9 cellular contexts compared by ENCODE assay signal in the genomic region with DNA sequence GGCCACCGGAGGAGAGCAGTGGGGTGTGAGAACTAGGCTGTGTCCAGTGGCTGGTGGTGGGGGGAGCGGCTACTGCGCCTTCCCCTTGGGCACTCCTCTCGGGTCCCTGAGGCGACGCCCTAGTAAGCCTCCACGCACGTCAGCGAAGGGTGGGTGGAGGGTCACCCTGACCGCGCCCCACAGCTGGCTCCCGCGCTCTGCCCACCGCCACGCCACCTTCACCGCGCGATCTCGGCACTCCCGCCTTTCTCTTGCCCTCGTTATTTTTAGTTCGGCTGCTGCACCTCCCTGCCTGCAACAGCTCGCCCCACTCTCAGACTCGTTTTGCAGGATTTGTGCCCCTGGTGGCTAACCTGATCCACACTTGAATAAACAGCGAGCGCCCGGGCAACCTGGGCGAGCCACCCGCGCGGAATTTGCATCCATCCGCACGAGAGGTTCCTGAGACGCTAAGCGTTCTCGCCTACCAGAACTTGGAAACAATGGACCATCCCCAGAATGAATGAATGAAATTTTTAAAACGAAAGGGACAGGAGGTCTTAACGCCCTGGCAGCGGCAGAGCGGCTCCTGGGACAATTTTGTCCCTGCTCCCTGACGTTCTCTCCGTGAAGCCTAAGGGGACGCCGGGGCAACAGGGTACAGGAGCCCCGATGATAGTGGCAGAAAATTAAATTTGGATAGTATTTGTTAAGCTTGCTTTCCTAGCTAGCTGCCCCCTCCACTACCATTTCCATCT. TPM values are rescaled to one million over a fixed set of nuclear protein-coding genes. Genes with fewer than 3 reads are reported as not detected.
DNase-seq lines count a peak whose midpoint lies in the region; TF ChIP-seq lines count a peak whose summit lies in the region.
"Had no signal": no experiment of that assay in that cellular context is flagged by ENCODE, and none has a peak within 500 bp of the region (broad histone marks: within the 10 kb centered on the region; RNA-seq: fewer than 3 reads in every experiment).

No MANE protein-coding gene starts in this region.

- peak overlapping the region; percentile 19; the same call in 1 of the 2 replicates for H3K4me3 ChIP-seq in AG04449 (ENCODE audit: low read depth, low read length)
- H3K4me3 ChIP-seq in mucosa of rectum (ENCODE audit: low read length in 2 of 2): peak overlapping the region; percentile 38 to 43

- H3K9ac ChIP-seq in mucosa of rectum (ENCODE audit: low read depth in 1 of 2, low read length in 2 of 2): no peak overlapping the region

- no peak overlapping the region for H3K27ac ChIP-seq in mucosa of rectum (ENCODE audit: low read depth in 2 of 2, low read length in 2 of 2)

- H3K27ac Mint-ChIP-seq in endothelial cell (ENCODE audit: unreplicated experiment): no peak overlapping the region
- H3K27ac Mint-ChIP-seq: activated naive CD8-positive, alpha-beta T cell treated with anti-CD3 and anti-CD28 coated beads, Interleukin-2, amount 10 ng/mL, durations not matched to agents 7 days and 5 days had no signal

- no peaks in the 10 kb centered on the region for H3K9me3 ChIP-seq in mucosa of rectum (ENCODE audit: control insufficient read depth in 2 of 2, low read length in 2 of 2)

- peak overlapping the region; percentile 52 for H3K4me3 Mint-ChIP-seq in endothelial cell (ENCODE audit: unreplicated experiment)
- H3K4me3 Mint-ChIP-seq: activated naive CD8-positive, alpha-beta T cell treated with anti-CD3 and anti-CD28 coated beads, Interleukin-2, amount 10 ng/mL, durations not matched to agents 7 days and 5 days had no signal

- no peaks in the 10 kb centered on the region for H3K36me3 ChIP-seq in mucosa of rectum (ENCODE audit: control insufficient read depth in 2 of 2, insufficient read depth in 2 of 2, low read length in 2 of 2)

- no peaks in the 10 kb centered on the region for H3K9me3 Mint-ChIP-seq in endothelial cell (ENCODE audit: unreplicated experiment)
- H3K9me3 Mint-ChIP-seq: activated naive CD8-positive, alpha-beta T cell treated with anti-CD3 and anti-CD28 coated beads, Interleukin-2, amount 10 ng/mL, durations not matched to agents 7 days and 5 days had no signal

- peaks cover 13% of the 10 kb centered on the region for H3K27me3 Mint-ChIP-seq in endothelial cell (ENCODE audit: unreplicated experiment)

- no peaks in the 10 kb centered on the region for H3K36me3 Mint-ChIP-seq in endothelial cell (ENCODE audit: low read depth, unreplicated experiment)
- H3K36me3 Mint-ChIP-seq: activated naive CD8-positive, alpha-beta T cell treated with anti-CD3 and anti-CD28 coated beads, Interleukin-2, amount 10 ng/mL, durations not matched to agents 7 days and 5 days had no signal

- H3K27me3 ChIP-seq in mucosa of rectum (ENCODE audit: control insufficient read depth in 2 of 2, insufficient read depth in 2 of 2, low read length in 2 of 2): peaks cover 5 to 12% of the 10 kb centered on the region in 2 donors

- H3K4me1 Mint-ChIP-seq in endothelial cell (ENCODE audit: unreplicated experiment): peaks cover 7% of the 10 kb centered on the region
- H3K4me1 Mint-ChIP-seq: activated naive CD8-positive, alpha-beta T cell treated with anti-CD3 and anti-CD28 coated beads, Interleukin-2, amount 10 ng/mL, durations not matched to agents 7 days and 5 days had no signal

- DNase-seq in AG04449 (ENCODE audit: low read depth, low spot score) (no peak), LHCN-M2 (ENCODE audit: low read depth) (peak; percentile 28), endothelial cell (ENCODE audit: low spot score) (peak; percentile 57), NCI-H1694 treated with DMSO at 0.1 percent for 48 hours (lab: John Stamatoyannopoulos, UW) (no peak), dedifferentiated amniotic fluid mesenchymal stem cell (ENCODE audit: extremely low spot score) (no peak), NCI-H510A (lab: John Stamatoyannopoulos, UW) (no peak)
- DNase-seq in activated CD4-positive, CD25-positive, alpha-beta regulatory T cell (lab: John Stamatoyannopoulos, UW): no peak
- DNase-seq: activated naive CD8-positive, alpha-beta T cell treated with anti-CD3 and anti-CD28 coated beads, Interleukin-2, amount 10 ng/mL, durations not matched to agents 7 days and 5 days had no signal

- POLR2A ChIA-PET in AG04449 (lab: Yijun Ruan, JAX): no interaction called here

- CTCF ChIA-PET in AG04449 (lab: Yijun Ruan, JAX): interaction anchor here (0.8 to 1.8 kb wide), 4 partner anchors 9 to 23 kb away, joined by 3 to 4 read pairs (median 4); no protein-coding TSS in a partner anchor

- TF ChIP-seq CTCF in AG04449 (IDR thresholded peaks at IDR 0.05; ENCODE audit: insufficient read depth, low read length, missing control alignments): peak; percentile 21
- TF ChIP-seq CTCF in endothelial cell (IDR thresholded peaks at IDR 0.05; ENCODE audit: unreplicated experiment): peak; percentile 38

- H3K4me1 ChIP-seq in mucosa of rectum (ENCODE audit: control insufficient read depth in 2 of 2, insufficient read depth in 2 of 2, low read length in 2 of 2): peaks cover 5 to 8% of the 10 kb centered on the region in 2 donors

RNA-seq across cellular contexts. Expression of gene BMP4, which starts 7.0 kb away (rescaled TPM):
- total RNA-seq in LHCN-M2 (2014; rRNA removed) (2.5 and 3.7 TPM in 2 replicates), endothelial cell (ENCODE audit: unreplicated experiment) (101 TPM)
- polyA plus RNA-seq in LHCN-M2 (2012): 22.3 TPM

Comparison
In these comparisons a context has a peak if more than half of its experiments do, and no peak if none do; other contexts are left out.
1. DNase-seq: peak in LHCN-M2 (single experiment) and endothelial cell (single experiment); none in AG04449 (single experiment), NCI-H1694 treated with DMSO at 0.1 percent for 48 hours (single experiment), activated CD4-positive, CD25-positive, alpha-beta regulatory T cell (0 of 4), dedifferentiated amniotic fluid mesenchymal stem cell (single experiment) and NCI-H510A (single experiment).
2. RNA of gene BMP4, which starts 7.0 kb away (total RNA-seq): 101 TPM in endothelial cell (single experiment); 2.5 to 3.7 TPM in LHCN-M2; every median in the first group is over 10 times any median in the second.